In the genomic region with DNA sequence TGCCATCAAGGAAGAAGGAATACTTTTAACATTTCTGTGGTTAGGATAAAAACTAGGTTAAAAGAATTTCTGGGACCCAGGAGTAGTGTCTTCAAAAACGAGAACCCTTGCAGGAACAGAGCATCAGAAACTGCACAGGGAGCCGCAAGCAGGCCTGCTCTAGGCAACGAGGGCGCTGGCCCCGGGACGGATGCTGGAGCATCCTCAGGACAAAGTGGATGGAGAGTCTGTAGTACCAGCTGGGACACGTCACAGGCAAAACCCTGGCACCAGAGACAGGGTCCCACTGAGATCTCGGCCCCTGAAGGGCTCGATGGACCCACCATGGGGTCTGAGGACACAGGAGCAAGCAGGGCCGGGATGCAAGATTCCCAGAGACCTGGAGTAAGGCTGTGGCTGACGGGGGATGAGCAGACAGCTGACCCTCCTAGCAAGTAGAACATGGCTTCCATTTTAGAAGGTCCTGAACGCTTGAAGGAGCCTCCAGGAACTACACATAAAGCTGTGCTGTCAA, we compare ENCODE assay signal across 30 cellular contexts.
"Had no signal": no experiment of that assay in that cellular context is flagged by ENCODE, and none has a peak within 500 bp of the region (broad histone marks: within the 10 kb centered on the region; RNA-seq: fewer than 3 reads in every experiment).

No MANE protein-coding gene starts in this region.

- H3K9me3 Mint-ChIP-seq: dendritic cell treated with granulocyte-macrophage colony-stimulating factor and Interleukin-4, amounts not matched to agents 40 ng/mL and 50 ng/mL, for 4 days had no signal

- H3K4me2 ChIP-seq: neural progenitor cell had no signal

- ATAC-seq: esophagus mucosa; foreskin keratinocyte; left lung; naive thymus-derived CD4-positive, alpha-beta T cell; stimulated activated naive B cell treated with anti-CD40 and anti-IgM and Interleukin-4, amounts not matched to agents 10 μg/mL and 1 μg/mL and 100 μg/mL, for 72 hours had no signal

- DNase-seq: colonic mucosa; effector CD8-positive, alpha-beta T cell; glutamatergic neuron; heart right ventricle; hippocampal formation; left cardiac atrium; mesendoderm; midbrain; naive thymus-derived CD4-positive, alpha-beta T cell; nucleus accumbens; ovary; psoas muscle; sigmoid colon; stimulated activated CD4-positive, alpha-beta T cell treated with anti-CD3 and anti-CD28 coated beads, Interleukin-2, amount 100 ng/mL, for 24 hours; stimulated activated CD4-positive, alpha-beta T cell treated with anti-CD3 and anti-CD28 coated beads, Interleukin-4, amount 100 ng/mL, for 24 hours; stimulated activated naive B cell treated with anti-CD40 and anti-IgM and Interleukin-4, amounts not matched to agents 10 μg/mL and 1 μg/mL and 100 μg/mL, for 72 hours had no signal

- H3K36me3 ChIP-seq: neural progenitor cell, ovary had no signal

- H3K4me1 Mint-ChIP-seq: endodermal cell had no signal

- H3K4me1 ChIP-seq: colonic mucosa, foreskin keratinocyte, neural progenitor cell, psoas muscle had no signal

- H2AFZ ChIP-seq: neural progenitor cell had no signal

- H3K9ac ChIP-seq: neural progenitor cell had no signal

- H3K9me3 ChIP-seq: colonic mucosa, left lung, ovary, psoas muscle, sigmoid colon, thoracic aorta, tibial nerve, upper lobe of left lung had no signal

- FAIRE-seq: islet of Langerhans, urothelium cell line had no signal

- H3K27me3 Mint-ChIP-seq: dendritic cell treated with granulocyte-macrophage colony-stimulating factor and Interleukin-4, amounts not matched to agents 40 ng/mL and 50 ng/mL, for 4 days; naive thymus-derived CD4-positive, alpha-beta T cell; stimulated activated naive B cell treated with anti-CD40 and anti-IgM and Interleukin-4, amounts not matched to agents 10 μg/mL and 1 μg/mL and 100 μg/mL, for 72 hours; stimulated activated naive CD8-positive, alpha-beta T cell treated with anti-CD3 and anti-CD28 coated beads, Interleukin-15, Interleukin-2, amounts not matched to agents 100 ng/mL and 50 ng/mL, for 24 hours had no signal

- H3K4me3 Mint-ChIP-seq: dendritic cell treated with granulocyte-macrophage colony-stimulating factor and Interleukin-4, amounts not matched to agents 40 ng/mL and 50 ng/mL, for 4 days; endodermal cell; naive thymus-derived CD4-positive, alpha-beta T cell; nephron; neural progenitor cell; stimulated activated naive B cell treated with anti-CD40 and anti-IgM and Interleukin-4, amounts not matched to agents 10 μg/mL and 1 μg/mL and 100 μg/mL, for 72 hours; stimulated activated naive CD8-positive, alpha-beta T cell treated with anti-CD3 and anti-CD28 coated beads, Interleukin-15, Interleukin-2, amounts not matched to agents 100 ng/mL and 50 ng/mL, for 24 hours had no signal

- H3K27ac ChIP-seq: colonic mucosa, epithelial cell of prostate, foreskin keratinocyte, heart right ventricle, left lung, neural progenitor cell, ovary, psoas muscle, sigmoid colon, thoracic aorta, tibial nerve, upper lobe of left lung had no signal

- H3K27ac Mint-ChIP-seq: dendritic cell treated with granulocyte-macrophage colony-stimulating factor and Interleukin-4, amounts not matched to agents 40 ng/mL and 50 ng/mL, for 4 days; endodermal cell; nephron; neural progenitor cell; stimulated activated naive B cell treated with anti-CD40 and anti-IgM and Interleukin-4, amounts not matched to agents 10 μg/mL and 1 μg/mL and 100 μg/mL, for 72 hours; stimulated activated naive CD8-positive, alpha-beta T cell treated with anti-CD3 and anti-CD28 coated beads, Interleukin-15, Interleukin-2, amounts not matched to agents 100 ng/mL and 50 ng/mL, for 24 hours had no signal

- H3K27me3 ChIP-seq: colonic mucosa, foreskin keratinocyte, heart right ventricle, left lung, neural progenitor cell, ovary, sigmoid colon, tibial nerve, upper lobe of left lung had no signal

- H3K4me3 ChIP-seq: colonic mucosa, heart right ventricle, left lung, neural progenitor cell, ovary, psoas muscle, sigmoid colon, thoracic aorta, tibial nerve, upper lobe of left lung had no signal
